16 cellular contexts compared by ENCODE assay signal in the genomic region with DNA sequence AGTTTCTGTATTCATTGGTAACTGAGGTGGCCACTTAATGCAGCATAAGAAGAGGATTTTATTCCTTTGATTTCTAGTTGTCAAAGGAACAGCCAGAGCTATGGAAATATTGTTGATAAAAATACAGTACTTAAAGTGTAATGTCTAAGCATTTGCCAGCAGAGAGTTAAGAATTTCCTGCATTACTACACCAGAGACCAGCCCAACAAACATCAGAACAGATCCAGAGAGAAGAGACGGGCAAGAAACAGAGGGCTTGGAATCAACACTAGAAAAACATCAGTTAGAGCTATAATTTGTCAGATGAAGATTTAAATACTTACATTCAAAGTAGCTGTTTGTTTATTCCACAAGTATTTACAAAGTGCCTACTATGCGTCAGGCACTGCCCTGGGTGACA.
"Had no signal": no experiment of that assay in that cellular context is flagged by ENCODE, and none has a peak within 500 bp of the region (broad histone marks: within the 10 kb centered on the region; RNA-seq: fewer than 3 reads in every experiment).

No MANE protein-coding gene starts in this region.

- H3K27me3 ChIP-seq: tibial nerve, vagina had no signal

- ATAC-seq: psoas muscle, sciatic nerve had no signal

- H3K9ac ChIP-seq: SK-N-SH had no signal

- H3K36me3 ChIP-seq: tibial nerve, vagina had no signal

- H3K4me2 ChIP-seq: SK-N-SH had no signal

- H3K9me3 ChIP-seq: psoas muscle, SK-N-SH, tibial nerve, vagina had no signal

- H3K4me3 ChIP-seq: psoas muscle, tibial nerve, vagina had no signal

- DNase-seq: activated CD4-positive, alpha-beta memory T cell treated with anti-CD3 and anti-CD28 coated beads, Interleukin-2, amount 10 ng/mL, durations not matched to agents 7 days and 5 days; activated CD4-positive, alpha-beta T cell treated with anti-CD3 and anti-CD28 coated beads for 1 hour; activated naive CD4-positive, alpha-beta T cell treated with anti-CD3 and anti-CD28 coated beads, Interleukin-2, amount 10 ng/mL, durations not matched to agents 7 days and 5 days; activated T-cell treated with anti-CD3 and anti-CD28 coated beads, Interleukin-2, amount 50 U/mL, for 24 hours; central memory CD4-positive, alpha-beta T cell; effector memory CD4-positive, alpha-beta T cell; kidney; psoas muscle; SK-N-SH; stimulated activated CD4-positive, alpha-beta T cell treated with anti-CD3 and anti-CD28 coated beads, Interleukin-12 subunit alpha, Interleukin-12 subunit beta, amount 100 ng/mL, for 4 hours; stimulated activated CD4-positive, alpha-beta T cell treated with anti-CD3 and anti-CD28 coated beads, Interleukin-2, amount 100 ng/mL, for 24 hours had no signal

- H3K4me1 ChIP-seq: psoas muscle had no signal

- H3K27ac ChIP-seq: epithelial cell of prostate, psoas muscle, tibial nerve, vagina, VCaP had no signal
